Comparison of ENCODE assay signal across 9 cellular contexts in genomic region chr18:33755918-33756590, GRCh38.
DNase-seq lines count a peak whose midpoint lies in the region; ATAC-seq and TF ChIP-seq lines count a peak whose summit lies in the region.
"Had no signal": no experiment of that assay in that cellular context is flagged by ENCODE, and none has a peak within 500 bp of the region (broad histone marks: within the 10 kb centered on the region; RNA-seq: fewer than 3 reads in every experiment).

No MANE protein-coding gene starts in this region.

- no peak for TF ChIP-seq CTCF in brain (conservative IDR thresholded peaks at IDR 0.05)
- TF ChIP-seq CTCF in mesothelial cell of epicardium (IDR thresholded peaks at IDR 0.05; ENCODE audit: unreplicated experiment): no peak
- no peak for TF ChIP-seq CTCF in ascending aorta (IDR thresholded peaks at IDR 0.05)

- no peaks in the 10 kb centered on the region for H3K27me3 Mint-ChIP-seq in brain
- no peaks in the 10 kb centered on the region for H3K27me3 Mint-ChIP-seq in mesothelial cell of epicardium (ENCODE audit: low read depth)
- H3K27me3 Mint-ChIP-seq: stimulated activated naive CD8-positive, alpha-beta T cell treated with anti-CD3 and anti-CD28 coated beads, Interleukin-15, Interleukin-2, amounts not matched to agents 100 ng/mL and 50 ng/mL, for 24 hours had no signal

- H3K27ac Mint-ChIP-seq in brain: peak overlapping the region in 3 of 5 experiments; percentile 40 to 68 (median 59)
- H3K27ac Mint-ChIP-seq in mesothelial cell of epicardium: peak overlapping the region; percentile 71
- H3K27ac Mint-ChIP-seq: stimulated activated naive CD8-positive, alpha-beta T cell treated with anti-CD3 and anti-CD28 coated beads, Interleukin-15, Interleukin-2, amounts not matched to agents 100 ng/mL and 50 ng/mL, for 24 hours had no signal

- H3K36me3 Mint-ChIP-seq in brain: no peaks in the 10 kb centered on the region
- H3K36me3 Mint-ChIP-seq in mesothelial cell of epicardium: no peaks in the 10 kb centered on the region

- no peak overlapping the region for H3K27ac ChIP-seq in ascending aorta

- no peaks in the 10 kb centered on the region for H3K27me3 ChIP-seq in ascending aorta

- DNase-seq in ELF-1 (ENCODE audit: low read depth, low spot score) (peak; percentile 28), NCI-H1694 treated with DMSO at 0.1 percent for 48 hours (lab: John Stamatoyannopoulos, UW) (peak; percentile 58), mesothelial cell of epicardium (ENCODE audit: low spot score in 2 of 2, unreplicated experiment in 2 of 2) (no peak), globus pallidus (ENCODE audit: low spot score) (no peak), ascending aorta (ENCODE audit: low spot score in 2 of 2) (no peak)
- DNase-seq in activated CD4-positive, alpha-beta T cell treated with anti-CD3 and anti-CD28 coated beads, Interleukin-2, amount 50 U/mL, for 48 hours: no peak

- intact Hi-C loops in ascending aorta (cut with DNase I): no loop called here

- no peak overlapping the region for H3K4me3 ChIP-seq in ascending aorta

- H3K4me3 Mint-ChIP-seq in brain: peak overlapping the region in 1 of 5 experiments; percentile 21
- H3K4me3 Mint-ChIP-seq in mesothelial cell of epicardium: no peak overlapping the region
- H3K4me3 Mint-ChIP-seq: stimulated activated naive CD8-positive, alpha-beta T cell treated with anti-CD3 and anti-CD28 coated beads, Interleukin-15, Interleukin-2, amounts not matched to agents 100 ng/mL and 50 ng/mL, for 24 hours had no signal

- no peak for ATAC-seq in HG02885 (IDR thresholded peaks at IDR 0.05; ENCODE audit: poor library complexity, unreplicated experiment)

- no peaks in the 10 kb centered on the region for H3K9me3 ChIP-seq in ascending aorta

- peaks cover 21% of the 10 kb centered on the region for H3K4me1 Mint-ChIP-seq in brain
- peaks cover 18% of the 10 kb centered on the region for H3K4me1 Mint-ChIP-seq in mesothelial cell of epicardium

- no peaks in the 10 kb centered on the region for H3K4me1 ChIP-seq in ascending aorta

- no peaks in the 10 kb centered on the region for H3K36me3 ChIP-seq in ascending aorta

- H3K9me3 Mint-ChIP-seq in brain (peaks cover 0 to 5% (median 0%) of the 10 kb centered on the region in 5 experiments), mesothelial cell of epicardium (peaks cover 8% of the 10 kb centered on the region)
- H3K9me3 Mint-ChIP-seq: stimulated activated naive CD8-positive, alpha-beta T cell treated with anti-CD3 and anti-CD28 coated beads, Interleukin-15, Interleukin-2, amounts not matched to agents 100 ng/mL and 50 ng/mL, for 24 hours had no signal

Comparison
In these comparisons a context has a peak if more than half of its experiments do, and no peak if none do; other contexts are left out.
1. DNase-seq: peak in ELF-1 (single experiment) and NCI-H1694 treated with DMSO at 0.1 percent for 48 hours (single experiment); none in mesothelial cell of epicardium (0 of 2), activated CD4-positive, alpha-beta T cell treated with anti-CD3 and anti-CD28 coated beads, Interleukin-2, amount 50 U/mL, for 48 hours (0 of 2), globus pallidus (single experiment) and ascending aorta (0 of 2).